Comparison of ENCODE assay signal across 10 cellular contexts in genomic region chr2:219484343-219485200, GRCh38. TPM values are rescaled to one million over a fixed set of nuclear protein-coding genes. Genes with fewer than 3 reads are reported as not detected.
DNase-seq lines count a peak whose midpoint lies in the region; ATAC-seq, FAIRE-seq and TF ChIP-seq lines count a peak whose summit lies in the region.
"Had no signal": no experiment of that assay in that cellular context is flagged by ENCODE, and none has a peak within 500 bp of the region (broad histone marks: within the 10 kb centered on the region; RNA-seq: fewer than 3 reads in every experiment).

No MANE protein-coding gene starts in this region.

- peaks cover 23% of the 10 kb centered on the region for H3K27me3 ChIP-seq in CD4-positive, alpha-beta memory T cell (ENCODE audit: insufficient read depth, low read length)
- H3K27me3 ChIP-seq in NT2/D1 (ENCODE audit: insufficient read depth, insufficient read length) (peaks cover 65% of the 10 kb centered on the region), gastroesophageal sphincter (peaks cover 41% of the 10 kb centered on the region), neuron (ENCODE audit: insufficient read depth, low read length) (peaks cover 61% of the 10 kb centered on the region)

- ATAC-seq in gastroesophageal sphincter, result no peak
- ATAC-seq in GM21515 (IDR thresholded peaks at IDR 0.05; ENCODE audit: unreplicated experiment), result no peak

- no peaks in the 10 kb centered on the region for H3K36me3 ChIP-seq in CD4-positive, alpha-beta memory T cell (ENCODE audit: insufficient read depth, low read length)
- H3K36me3 ChIP-seq in NT2/D1 (ENCODE audit: insufficient read depth, insufficient read length, low read length) (peaks cover 33% of the 10 kb centered on the region), gastroesophageal sphincter (peaks cover 0 to 97% of the 10 kb centered on the region in 2 donors), neuron (ENCODE audit: insufficient read depth, low read length) (no peaks in the 10 kb centered on the region)

- no peaks in the 10 kb centered on the region for H3K36me3 Mint-ChIP-seq in CD4-positive, alpha-beta memory T cell

- H3K9me3 Mint-ChIP-seq in CD4-positive, alpha-beta memory T cell, result peaks cover 0 to 2% (median 0%) of the 10 kb centered on the region in 8 donors

- FAIRE-seq in GM19239 (lab: Jason Lieb, UNC), result no peak

- CTCF ChIA-PET in CD4-positive, alpha-beta memory T cell (lab: Charles Lee; ENCODE audit: partially characterized antibody), result interaction anchor here (1.7 kb wide), 1 partner anchor 57 kb away, joined by 5 read pairs; no protein-coding TSS in a partner anchor

- H3K27me3 Mint-ChIP-seq in CD4-positive, alpha-beta memory T cell, result peaks cover 29 to 47% of the 10 kb centered on the region in 2 donors

- no peak overlapping the region for H3K27ac ChIP-seq in CD4-positive, alpha-beta memory T cell (ENCODE audit: low read depth, low read length)
- peak overlapping the region in 3 of 4 donors; percentile 47 to 74 (median 65) for H3K27ac ChIP-seq in gastroesophageal sphincter

- TF ChIP-seq POLR2A in gastroesophageal sphincter (IDR thresholded peaks at IDR 0.05), result no peak

- TF ChIP-seq EP300 in gastroesophageal sphincter (IDR thresholded peaks at IDR 0.05), result no peak

- WGBS in gastroesophageal sphincter (ENCODE audit: low coverage in 1 of 2), 2 donors, result 20% methylated on average over 1 of the region's 89 CpGs

- intact Hi-C loops in CD4-positive, alpha-beta memory T cell (cut with micrococcal nuclease), result no loop called here

- peak overlapping the region in 1 of 2 donors; percentile 24 for H3K4me3 ChIP-seq in CD4-positive, alpha-beta memory T cell (ENCODE audit: low read length in 2 of 2)
- H3K4me3 ChIP-seq in NT2/D1 (ENCODE audit: insufficient read length, low read depth), result peak overlapping the region; percentile 9
- peak overlapping the region in 1 of 2 donors; percentile 31 for H3K4me3 ChIP-seq in gastroesophageal sphincter
- H3K4me3 ChIP-seq in neuron (ENCODE audit: low read length), result peak overlapping the region; percentile 7

- peaks cover 5% of the 10 kb centered on the region for H3K4me1 ChIP-seq in CD4-positive, alpha-beta memory T cell (ENCODE audit: insufficient read depth, low read length)
- peaks cover 19% of the 10 kb centered on the region for H3K4me1 ChIP-seq in NT2/D1 (ENCODE audit: insufficient read depth, insufficient read length)
- peaks cover 0 to 31% (median 11%) of the 10 kb centered on the region in 3 donors for H3K4me1 ChIP-seq in gastroesophageal sphincter
- H3K4me1 ChIP-seq in neuron (ENCODE audit: insufficient read depth, low read length), result peaks cover 17% of the 10 kb centered on the region

- TF ChIP-seq CTCF in gastroesophageal sphincter (IDR thresholded peaks at IDR 0.05), result no peak

- no peak overlapping the region for H3K27ac Mint-ChIP-seq in CD4-positive, alpha-beta memory T cell

- H3K4me1 Mint-ChIP-seq in CD4-positive, alpha-beta memory T cell, result peaks cover 2 to 15% (median 7%) of the 10 kb centered on the region in 4 donors

- no peaks in the 10 kb centered on the region for H3K9me3 ChIP-seq in CD4-positive, alpha-beta memory T cell (ENCODE audit: control insufficient read depth in 1 of 2, low read length in 2 of 2)
- H3K9me3 ChIP-seq in NT2/D1 (ENCODE audit: insufficient read depth, low read length) (no peaks in the 10 kb centered on the region), gastroesophageal sphincter (no peaks in the 10 kb centered on the region), neuron (ENCODE audit: low read length) (no peaks in the 10 kb centered on the region)

- POLR2A ChIA-PET in CD4-positive, alpha-beta memory T cell (lab: Charles Lee; ENCODE audit: partially characterized antibody), result no interaction called here

- H2AFZ ChIP-seq in neuron (ENCODE audit: low read depth, low read length), result peak overlapping the region; percentile 24

- H3K4me3 Mint-ChIP-seq in CD4-positive, alpha-beta memory T cell, result peak overlapping the region; percentile 35 to 84 (median 72)

- peak overlapping the region; percentile 68 for H3K9ac ChIP-seq in NT2/D1 (ENCODE audit: insufficient read length, low read depth)

- peak in 2 of 5 donors; percentile 9 to 17 for DNase-seq in CD4-positive, alpha-beta memory T cell
- DNase-seq in NT2/D1 (ENCODE audit: low read depth, low spot score) (no peak), GM19239 (ENCODE audit: insufficient read length, low spot score) (no peak), germinal center (ENCODE audit: low spot score) (no peak), NCI-H82 (lab: John Stamatoyannopoulos, UW) (no peak)
- DNase-seq: NCI-H446 had no signal

RNA-seq across cellular contexts. Expression of gene GMPPA, which starts 14.1 kb away (rescaled TPM):
- total RNA-seq in CD4-positive, alpha-beta memory T cell, result 10 to 100 TPM; 45.2 to 48.3 TPM
- polyA plus RNA-seq in CD4-positive, alpha-beta memory T cell, result 10 to 100 TPM; 30.4 to 31.0 TPM
- total RNA-seq in gastroesophageal sphincter, result 10 to 100 TPM; 11.3 to 26.4 (median 14.2) TPM

RNA-seq across cellular contexts. Expression of gene ASIC4, which starts 29.7 kb away (rescaled TPM):
- under 1 TPM; 0.09 to 0.22 TPM for total RNA-seq in CD4-positive, alpha-beta memory T cell
- not detected for polyA plus RNA-seq in CD4-positive, alpha-beta memory T cell
- under 1 TPM in 1 of 4 donors, not detected in 3; 0.16 TPM for total RNA-seq in gastroesophageal sphincter
- polyA plus RNA-seq: liver had no signal

RNA-seq across cellular contexts. Expression of gene SPEG, which starts 49.9 kb away (rescaled TPM):
- 1 to 10 TPM; 8.8 to 9.0 TPM for total RNA-seq in CD4-positive, alpha-beta memory T cell
- polyA plus RNA-seq in CD4-positive, alpha-beta memory T cell, result under 1 TPM; 0.15 to 0.20 TPM
- 100 to 1,000 TPM in 3 of 4 donors, 10 to 100 TPM in 1; 90.2 to 307 (median 214) TPM for total RNA-seq in gastroesophageal sphincter

RNA-seq across cellular contexts. Expression of gene CHPF, which starts 59.0 kb away (rescaled TPM):
- total RNA-seq in CD4-positive, alpha-beta memory T cell, result 1 to 10 TPM; 7.7 to 8.5 TPM
- 1 to 10 TPM; 7.5 to 8.1 TPM for polyA plus RNA-seq in CD4-positive, alpha-beta memory T cell
- total RNA-seq in gastroesophageal sphincter, result 10 to 100 TPM; 36.0 to 66.0 (median 54.8) TPM

RNA-seq across cellular contexts. Expression of gene TMEM198, which starts 59.3 kb away (rescaled TPM):
- total RNA-seq in CD4-positive, alpha-beta memory T cell, result under 1 TPM; 0.67 to 0.76 TPM
- not detected for polyA plus RNA-seq in CD4-positive, alpha-beta memory T cell
- total RNA-seq in gastroesophageal sphincter, result 1 to 10 TPM; 1.6 to 9.5 (median 4.1) TPM

Comparison
In these comparisons a context has a peak if more than half of its experiments do, and no peak if none do; other contexts are left out.
1. RNA of gene SPEG, which starts 49.9 kb away (total RNA-seq): 90.2 to 307 TPM in gastroesophageal sphincter; 8.8 to 9.0 TPM in CD4-positive, alpha-beta memory T cell; every median in the first group is over 4 times any median in the second.